ENCODE assay signal across 1 cellular context in the genomic region with DNA sequence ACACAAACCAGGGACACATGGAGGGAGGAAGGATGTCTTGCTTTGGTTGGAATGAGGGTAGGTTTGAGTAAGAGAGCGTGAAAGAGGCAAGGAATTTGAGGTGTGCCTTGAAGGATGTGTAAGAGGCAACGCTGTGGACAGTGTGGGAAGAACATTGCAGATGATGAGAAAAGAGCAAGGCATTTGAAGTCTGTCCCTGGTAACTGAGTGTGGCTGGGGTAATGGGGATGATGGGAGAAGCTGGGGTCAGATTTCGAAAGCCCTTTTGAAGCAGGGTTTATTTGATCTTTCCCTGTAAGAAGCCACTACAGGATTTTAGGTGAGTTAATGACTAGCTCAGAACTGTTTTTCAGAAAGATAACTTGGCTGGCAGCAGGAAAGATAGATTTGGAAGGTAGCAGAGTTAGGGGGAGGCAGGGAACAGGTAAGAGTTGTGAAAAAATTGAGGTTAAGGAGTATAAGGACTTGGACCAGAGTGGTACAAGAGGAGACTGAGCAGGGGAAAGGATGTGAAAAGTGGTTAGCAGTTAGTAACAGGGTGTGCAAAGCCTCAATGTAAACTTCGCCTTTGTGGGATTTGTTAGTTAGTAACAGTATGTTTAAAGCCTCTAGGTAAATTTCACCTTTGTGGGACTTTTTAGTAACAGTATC.
TF ChIP-seq lines count a peak whose summit lies in the region.

No MANE protein-coding gene starts in this region.

TF ChIP-seq in IMR-90, 13 proteins besides CTCF, POLR2A, EP300 and RAD21:
- TF ChIP-seq, protein P1, sequence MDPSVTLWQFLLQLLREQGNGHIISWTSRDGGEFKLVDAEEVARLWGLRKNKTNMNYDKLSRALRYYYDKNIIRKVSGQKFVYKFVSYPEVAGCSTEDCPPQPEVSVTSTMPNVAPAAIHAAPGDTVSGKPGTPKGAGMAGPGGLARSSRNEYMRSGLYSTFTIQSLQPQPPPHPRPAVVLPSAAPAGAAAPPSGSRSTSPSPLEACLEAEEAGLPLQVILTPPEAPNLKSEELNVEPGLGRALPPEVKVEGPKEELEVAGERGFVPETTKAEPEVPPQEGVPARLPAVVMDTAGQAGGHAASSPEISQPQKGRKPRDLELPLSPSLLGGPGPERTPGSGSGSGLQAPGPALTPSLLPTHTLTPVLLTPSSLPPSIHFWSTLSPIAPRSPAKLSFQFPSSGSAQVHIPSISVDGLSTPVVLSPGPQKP (IDR thresholded peaks at IDR 0.05; ENCODE audit: borderline replicate concordance, low read depth, low read length), result no peak
- TF ChIP-seq BHLHE40 (IDR thresholded peaks at IDR 0.05; ENCODE audit: low read depth, low read length), result no peak
- no peak for TF ChIP-seq RCOR1 (IDR thresholded peaks at IDR 0.05; ENCODE audit: insufficient replicate concordance, low read length)
- TF ChIP-seq CHD1 (IDR thresholded peaks at IDR 0.05; ENCODE audit: low read depth, low read length), result no peak
- TF ChIP-seq MXI1 (IDR thresholded peaks at IDR 0.05; ENCODE audit: borderline replicate concordance, low read depth, low read length), result no peak
- no peak for TF ChIP-seq CEBPB (IDR thresholded peaks at IDR 0.05; ENCODE audit: low read depth, low read length)
- no peak for TF ChIP-seq MAZ (IDR thresholded peaks at IDR 0.05; ENCODE audit: borderline replicate concordance, low read depth, low read length)
- TF ChIP-seq FOS (IDR thresholded peaks at IDR 0.05; ENCODE audit: low read depth, low read length), result no peak
